ENCODE assay signal across 13 cellular contexts in the genomic region with DNA sequence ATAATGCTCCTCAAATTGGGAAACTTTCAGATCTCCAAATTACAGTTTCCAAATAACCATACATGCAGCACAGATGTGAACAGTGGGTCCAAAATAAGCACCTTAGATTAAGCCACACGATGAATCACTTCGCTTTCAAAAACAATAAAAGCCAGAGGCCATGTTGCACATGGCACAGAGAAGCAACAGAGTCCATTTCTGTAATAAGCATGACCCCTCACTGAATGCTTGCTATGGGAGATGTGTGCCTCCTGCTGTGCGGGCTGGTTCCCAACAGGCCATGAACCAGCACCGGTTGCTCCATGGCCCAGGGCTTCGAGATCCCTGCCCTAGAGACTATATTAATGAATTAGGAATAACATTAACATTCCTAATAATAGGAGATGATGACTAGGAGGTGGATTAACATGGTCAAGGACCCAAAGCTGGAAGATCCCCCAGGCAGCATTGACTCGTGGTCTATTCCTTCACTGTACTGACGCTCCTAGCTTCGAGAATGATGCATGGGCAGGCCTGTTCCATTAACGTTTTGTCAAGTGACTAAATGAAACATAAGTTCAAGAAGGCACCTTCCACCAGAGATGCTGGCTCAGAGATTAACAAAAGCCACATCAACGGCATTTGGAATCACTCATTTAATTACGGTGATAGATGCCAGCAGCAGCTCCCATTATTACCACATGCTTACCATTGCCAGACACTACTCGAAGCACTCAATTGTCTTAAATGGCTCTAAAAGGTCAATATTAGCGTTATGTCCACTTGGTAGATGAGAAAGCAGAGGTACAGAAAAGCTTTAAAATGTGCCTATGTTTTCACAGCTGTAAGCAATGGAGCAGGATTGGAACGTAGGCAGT.
"Had no signal": no experiment of that assay in that cellular context is flagged by ENCODE, and none has a peak within 500 bp of the region (broad histone marks: within the 10 kb centered on the region; RNA-seq: fewer than 3 reads in every experiment).

No MANE protein-coding gene starts in this region.

- DNase-seq: activated CD4-positive, alpha-beta T cell treated with anti-CD3 and anti-CD28 coated beads for 48 hours; activated CD8-positive, alpha-beta memory T cell treated with anti-CD3 and anti-CD28 coated beads, Interleukin-2, amount 50 U/mL, for 48 hours; activated CD8-positive, alpha-beta T cell treated with anti-CD3 and anti-CD28 coated beads, Interleukin-2, amount 10 ng/mL, durations not matched to agents 7 days and 5 days; activated naive CD4-positive, alpha-beta T cell; activated naive CD8-positive, alpha-beta T cell treated with anti-CD3 and anti-CD28 coated beads, Interleukin-2, amount 50 U/mL, for 24 hours; body of pancreas; dorsolateral prefrontal cortex; kidney; left ventricle myocardium inferior; mesenchymal stem cell; thyroid gland; uterus had no signal

- ATAC-seq: activated CD8-positive, alpha-beta T cell treated with anti-CD3 and anti-CD28 coated beads, Interleukin-2, amount 10 ng/mL, durations not matched to agents 7 days and 5 days; activated naive CD8-positive, alpha-beta T cell treated with anti-CD3 and anti-CD28 coated beads, Interleukin-2, amount 50 U/mL, for 24 hours; body of pancreas; WTC11 had no signal
